In the genomic region with DNA sequence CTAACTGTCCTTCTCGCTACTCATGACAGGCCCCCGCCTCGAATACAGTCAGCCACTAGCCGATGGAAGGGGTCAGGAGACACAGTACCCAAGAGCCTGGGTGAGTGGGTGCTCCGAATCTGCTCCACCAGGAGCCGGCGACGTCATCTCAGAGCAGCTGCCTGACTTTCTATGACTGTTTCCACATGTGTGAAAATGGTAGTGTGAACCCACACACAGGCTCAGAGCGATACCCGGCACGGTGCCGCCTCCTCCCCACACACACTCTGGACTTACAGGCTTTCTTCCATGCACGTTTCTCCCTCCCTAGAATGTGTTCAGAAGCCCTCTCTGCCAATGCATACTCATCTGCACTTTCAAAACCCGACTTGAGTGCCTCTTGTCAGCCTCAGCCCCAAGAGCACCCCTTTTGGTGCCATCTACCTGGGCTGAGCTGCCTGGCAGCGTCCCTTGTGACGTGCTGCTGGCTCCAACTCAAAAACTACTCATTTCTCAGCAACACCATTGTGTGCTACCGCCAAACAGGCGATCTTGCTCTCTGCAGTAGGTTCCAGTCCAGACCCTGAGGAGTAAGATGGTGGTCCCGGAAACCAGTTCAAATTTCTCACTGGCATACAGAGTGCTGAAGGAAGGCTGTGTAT, we compare ENCODE assay signal across 19 cellular contexts. TPM values are rescaled to one million over a fixed set of nuclear protein-coding genes. Genes with fewer than 3 reads are reported as not detected.
A peak's percentile ranks its signal among the peaks of the same experiment; 100 is the strongest.
DNase-seq lines count a peak whose midpoint lies in the region; ATAC-seq and TF ChIP-seq lines count a peak whose summit lies in the region.
"Had no signal": no experiment of that assay in that cellular context is flagged by ENCODE, and none has a peak within 500 bp of the region (broad histone marks: within the 10 kb centered on the region; RNA-seq: fewer than 3 reads in every experiment).

No MANE protein-coding gene starts in this region.

- in situ Hi-C loops in Panc1 (cut with HindIII; ENCODE audit: low pct_unique_long_range_greater_than_20kb, low sequenced_read_pairs) = no loop called here

- H3K27me3 ChIP-seq in Panc1 (ENCODE audit: control insufficient read depth, insufficient read depth, low read length) (no peaks in the 10 kb centered on the region), psoas muscle (ENCODE audit: insufficient read depth in 3 of 3, low read length in 2 of 3) (no peaks in the 10 kb centered on the region)
- H3K27me3 ChIP-seq: BLaER1 treated with 17β-estradiol and CSF1 and Interleukin-3, amounts not matched to agents 10 nM and 100 nM; esophagus squamous epithelium had no signal

- WGBS in psoas muscle, 3 donors = 59 to 74% (median 66%) methylated on average over 19 of the region's 19 CpGs

- H3K36me3 ChIP-seq in Panc1 (ENCODE audit: control insufficient read depth, insufficient read depth, low read length) = no peaks in the 10 kb centered on the region
- no peaks in the 10 kb centered on the region for H3K36me3 ChIP-seq in psoas muscle (ENCODE audit: insufficient read depth in 1 of 2, low read depth in 1 of 2)
- H3K36me3 ChIP-seq: esophagus squamous epithelium had no signal

- POLR2A ChIA-PET in Panc1 (lab: Charles Lee) = no interaction called here

- H3K9me3 ChIP-seq in Panc1 (ENCODE audit: control insufficient read depth, insufficient read depth, low read depth, low read length) (no peaks in the 10 kb centered on the region), psoas muscle (no peaks in the 10 kb centered on the region)
- H3K9me3 ChIP-seq: BLaER1 treated with 17β-estradiol and CSF1 and Interleukin-3, amounts not matched to agents 10 nM and 100 nM; esophagus squamous epithelium had no signal

- intact Hi-C loops in Panc1 (cut with micrococcal nuclease; ENCODE audit: unreplicated experiment) = no loop called here
- intact Hi-C loops in left ventricle myocardium superior (cut with micrococcal nuclease) = no loop called here
- intact Hi-C loops in psoas muscle (cut with DNase I) = no loop called here

- no peak overlapping the region for H3K4me3 ChIP-seq in Panc1 (ENCODE audit: low read depth in 2 of 2, low read length in 2 of 2)
- H3K4me3 ChIP-seq in psoas muscle = no peak overlapping the region
- H3K4me3 ChIP-seq: BLaER1 treated with 17β-estradiol and CSF1 and Interleukin-3, amounts not matched to agents 10 nM and 100 nM; esophagus squamous epithelium had no signal

- BruUV-seq in Panc1 (replicated peaks; lab: Mats Ljungman, UMichigan) = no TSS peak

- CTCF ChIA-PET in Panc1 (lab: Charles Lee) = interaction anchor here (1.0 kb wide), 1 partner anchor 47 kb away, joined by 3 read pairs; no protein-coding TSS in a partner anchor

- H3K27ac ChIP-seq in Panc1 (ENCODE audit: low read length) = peak overlapping the region; percentile 97
- peak overlapping the region; percentile 57 for H3K27ac ChIP-seq in psoas muscle
- H3K27ac ChIP-seq: BLaER1 treated with 17β-estradiol and CSF1 and Interleukin-3, amounts not matched to agents 10 nM and 100 nM; esophagus squamous epithelium had no signal

- TF ChIP-seq CTCF in Panc1 (IDR thresholded peaks at IDR 0.05) (no peak), psoas muscle (IDR thresholded peaks at IDR 0.05) (no peak)

- H3K4me1 ChIP-seq in Panc1 (ENCODE audit: control insufficient read depth, insufficient read depth, low read length) (peaks cover 98% of the 10 kb centered on the region), psoas muscle (peaks cover 91% of the 10 kb centered on the region)

- DNase-seq in DMS79 (lab: John Stamatoyannopoulos, UW) = peak; percentile 79
- no peak for DNase-seq in Panc1 (ENCODE audit: low read depth, low spot score)
- peak; percentile 31 for DNase-seq in left ventricle myocardium superior
- DNase-seq in psoas muscle = peak in 1 of 2 donors; percentile 43
- no peak for DNase-seq in HPDE6-E6E7 (ENCODE audit: extremely low spot score)
- no peak for DNase-seq in kidney glomerular epithelial cell (lab: John Stamatoyannopoulos, UW)
- DNase-seq: activated CD4-positive, alpha-beta memory T cell treated with anti-CD3 and anti-CD28 coated beads, Interleukin-2, amount 10 ng/mL, durations not matched to agents 7 days and 5 days; DMS53; esophagus squamous epithelium; naive thymus-derived CD8-positive, alpha-beta T cell; NCI-H1092 treated with DMSO at 0.1 percent for 48 hours; NCI-H345 had no signal

- no peak for ATAC-seq in Panc1
- ATAC-seq in left ventricle myocardium superior = peak; percentile 33
- peak; percentile 22 to 39 (median 28) for ATAC-seq in psoas muscle
- no peak for ATAC-seq in HG03442 (IDR thresholded peaks at IDR 0.05; ENCODE audit: unreplicated experiment)
- no peak for ATAC-seq in activated CD4-positive, CD25-positive, alpha-beta regulatory T cell treated with anti-CD3 and anti-CD28 coated beads, Interleukin-2, amount 50 U/mL, for 24 hours
- ATAC-seq: activated T-helper 17 cell treated with anti-CD3 and anti-CD28 coated beads, Interleukin-2, amount 50 U/mL, for 72 hours; HCT116; naive thymus-derived CD8-positive, alpha-beta T cell; SK-N-SH treated with all-trans-retinoic acid at 6 μM for 48 hours; stimulated activated memory B cell treated with anti-CD40 and anti-IgM and Interleukin-4, amounts not matched to agents 10 μg/mL and 1 μg/mL and 100 μg/mL, for 72 hours had no signal

RNA-seq across cellular contexts. Expression of a gene that starts 29.7 kb away (rescaled TPM):
- total RNA-seq in Panc1 (2021; ENCODE audit: unreplicated experiment) = 66.0 TPM
- 61.2 TPM for polyA plus RNA-seq in Panc1 (2012; ENCODE audit: insufficient read length)
- total RNA-seq in left ventricle myocardium superior = 26.2 TPM
- 10 to 100 TPM; 11.2 to 14.8 (median 12.7) TPM for total RNA-seq in psoas muscle
- polyA plus RNA-seq in psoas muscle = 10 to 100 TPM in 1 of 3 donors, 1 to 10 TPM in 2; 8.0 to 14.5 (median 8.3) TPM

Comparison
In these comparisons a context has a peak if more than half of its experiments do, and no peak if none do; other contexts are left out.
1. DNase-seq: peak in DMS79 (single experiment) and left ventricle myocardium superior (single experiment); none in Panc1 (single experiment), HPDE6-E6E7 (single experiment) and kidney glomerular epithelial cell (single experiment).
2. ATAC-seq: peak in left ventricle myocardium superior (single experiment) and psoas muscle (4 of 4); none in Panc1 (single experiment), HG03442 (single experiment) and activated CD4-positive, CD25-positive, alpha-beta regulatory T cell treated with anti-CD3 and anti-CD28 coated beads, Interleukin-2, amount 50 U/mL, for 24 hours (0 of 2).